9 cellular contexts compared by ENCODE assay signal in genomic region chr2:28754321-28754720, GRCh38. TPM values are rescaled to one million over a fixed set of nuclear protein-coding genes. Genes with fewer than 3 reads are reported as not detected.
DNase-seq lines count a peak whose midpoint lies in the region; ATAC-seq and TF ChIP-seq lines count a peak whose summit lies in the region.
"Had no signal": no experiment of that assay in that cellular context is flagged by ENCODE, and none has a peak within 500 bp of the region (broad histone marks: within the 10 kb centered on the region; RNA-seq: fewer than 3 reads in every experiment).

No MANE protein-coding gene starts in this region.

- H2BK12ac ChIP-seq in H9 (ENCODE audit: insufficient read length, low read depth, low read length) (no peak overlapping the region), mesenchymal stem cell (ENCODE audit: low read length in 2 of 2) (no peak overlapping the region)

- H2BK5ac ChIP-seq in H9 (ENCODE audit: insufficient read length, low read length) (no peak overlapping the region), mesenchymal stem cell (ENCODE audit: low read depth, low read length, poor library complexity, severe bottlenecking) (no peak overlapping the region)

- H3K9ac ChIP-seq in H9 (ENCODE audit: extremely low read depth, insufficient read length, low read length): no peak overlapping the region
- peak overlapping the region; percentile 97 for H3K9ac ChIP-seq in mesenchymal stem cell (ENCODE audit: low read length)

- H2AFZ ChIP-seq in H9 (ENCODE audit: low read length) (no peak overlapping the region), mesenchymal stem cell (ENCODE audit: low read depth, low read length) (no peak overlapping the region)

- H2BK20ac ChIP-seq in H9 (ENCODE audit: low read depth, low read length, poor library complexity, severe bottlenecking): no peak overlapping the region

- ATAC-seq in HG03097 (IDR thresholded peaks at IDR 0.05; ENCODE audit: low FRiP score, unreplicated experiment): no peak

- H3K4me1 ChIP-seq in A673 (ENCODE audit: insufficient read depth, low read length, poor library complexity, severe bottlenecking) (peaks cover 32% of the 10 kb centered on the region), H9 (ENCODE audit: insufficient read depth, low read length) (no peaks in the 10 kb centered on the region; the same call in 1 of the 2 replicates), adrenal gland (replicated peaks in 1 of 2) (peaks cover 18 to 67% of the 10 kb centered on the region in 2 donors), mesenchymal stem cell (ENCODE audit: control insufficient read depth, insufficient read depth, low read depth, low read length) (peaks cover 8% of the 10 kb centered on the region)

- H3K4me3 ChIP-seq in A673 (ENCODE audit: low read depth, low read length, poor library complexity, severe bottlenecking) (no peak overlapping the region), adrenal gland (peak overlapping the region in 1 of 4 donors; percentile 87), mesenchymal stem cell (ENCODE audit: insufficient read depth in 1 of 2, low read depth in 1 of 2, low read length in 2 of 2) (peak overlapping the region in 1 of 2 experiments; percentile 93)

- no TSS peak for BruUV-seq in A673 (replicated peaks; lab: Mats Ljungman, UMichigan)

- CTCF ChIA-PET in A673 (lab: Charles Lee): interaction anchor here (0.6 to 2.3 kb wide), 2 partner anchors 58 to 160 kb away, joined by 3 to 12 read pairs; no protein-coding TSS in a partner anchor

- peaks cover 3 to 9% (median 5%) of the 10 kb centered on the region in 3 experiments; a peak in 3 of 7 replicates for H3K36me3 Mint-ChIP-seq in H9 (ENCODE audit: insufficient read depth in 1 of 3, low read depth in 3 of 3)

- H2BK15ac ChIP-seq in H9 (ENCODE audit: low read depth, low read length): no peak overlapping the region
- no peak overlapping the region for H2BK15ac ChIP-seq in mesenchymal stem cell (ENCODE audit: low read depth, poor library complexity, severe bottlenecking)

- POLR2A ChIA-PET in A673 (lab: Charles Lee; ENCODE audit: low non-redundant PET): no interaction called here

- H3K9me3 ChIP-seq in A673 (ENCODE audit: low read depth, low read length, poor library complexity, severe bottlenecking) (no peaks in the 10 kb centered on the region), H9 (ENCODE audit: control insufficient read depth, low read depth, low read length) (no peaks in the 10 kb centered on the region), adrenal gland (replicated peaks in 1 of 3) (no peaks in the 10 kb centered on the region), mesenchymal stem cell (ENCODE audit: control insufficient read depth, low read length) (no peaks in the 10 kb centered on the region)

- no peak overlapping the region for H4K5ac ChIP-seq in H9 (ENCODE audit: insufficient read length, low read depth, low read length)

- peaks cover 54% of the 10 kb centered on the region for H3K79me2 ChIP-seq in H9 (ENCODE audit: insufficient read depth, low read length)

- H3K18ac ChIP-seq in H9 (ENCODE audit: insufficient read length, low read depth, low read length) (no peak overlapping the region), mesenchymal stem cell (ENCODE audit: low read depth in 1 of 2, low read length in 2 of 2) (no peak overlapping the region)

- no peaks in the 10 kb centered on the region; the same call in 1 of the 2 replicates for H3K27me3 Mint-ChIP-seq in H9 (ENCODE audit: low read depth)

- peaks cover 6% of the 10 kb centered on the region for H3K23me2 ChIP-seq in H9 (ENCODE audit: insufficient read length, low read depth, low read length, poor library complexity, severe bottlenecking)

- H3K27me3 ChIP-seq in A673 (replicated peaks; ENCODE audit: insufficient read depth, low read depth, low read length, poor library complexity): no peaks in the 10 kb centered on the region
- H3K27me3 ChIP-seq in H9 (ENCODE audit: insufficient read depth, low read length): no peaks in the 10 kb centered on the region
- no peaks in the 10 kb centered on the region for H3K27me3 ChIP-seq in adrenal gland
- no peaks in the 10 kb centered on the region for H3K27me3 ChIP-seq in mesenchymal stem cell (ENCODE audit: control insufficient read depth in 1 of 2, insufficient read depth in 1 of 2, low read length in 2 of 2)

- peaks cover 0 to 3% of the 10 kb centered on the region in 2 experiments; a peak in 1 of 5 replicates for H3K9me3 Mint-ChIP-seq in H9

- DNase-seq in A673 (ENCODE audit: low spot score): peak; percentile 29
- DNase-seq in H9: no peak
- no peak for DNase-seq in adrenal gland
- DNase-seq in mesenchymal stem cell: peak; percentile 50
- no peak for DNase-seq in GF-D8 (lab: John Stamatoyannopoulos, UW)
- no peak for DNase-seq in NCI-H1105 treated with DMSO at 0.1 percent for 48 hours (lab: John Stamatoyannopoulos, UW)
- DNase-seq in stimulated activated CD4-positive, alpha-beta T cell treated with anti-CD3 and anti-CD28 coated beads, Interleukin-4, amount 100 ng/mL, for 1 hour: no peak
- DNase-seq: stimulated activated CD4-positive, alpha-beta T cell treated with anti-CD3 and anti-CD28 coated beads, Interleukin-4, amount 100 ng/mL, for 4 hours had no signal

- H4K8ac ChIP-seq in H9 (replicated peaks; ENCODE audit: insufficient read length, low read depth, low read length) (no peak overlapping the region), mesenchymal stem cell (ENCODE audit: low read length) (no peak overlapping the region)

- H3K79me1 ChIP-seq in H9 (ENCODE audit: insufficient read depth, low read depth, low read length, poor library complexity, severe bottlenecking) (peaks cover 4% of the 10 kb centered on the region), mesenchymal stem cell (replicated peaks; ENCODE audit: low read length, poor library complexity, severe bottlenecking) (no peaks in the 10 kb centered on the region)

- no peak overlapping the region; a peak in 1 of 7 replicates for H3K27ac Mint-ChIP-seq in H9

- no peak overlapping the region for H3K23ac ChIP-seq in H9 (ENCODE audit: insufficient read length, low read depth, low read length)
- no peak overlapping the region for H3K23ac ChIP-seq in mesenchymal stem cell (ENCODE audit: low read length in 2 of 2)

- no peak for TF ChIP-seq POLR2A in adrenal gland (IDR thresholded peaks at IDR 0.05)

- H3K27ac ChIP-seq in A673 (ENCODE audit: low read depth, low read length, poor library complexity, severe bottlenecking): no peak overlapping the region
- H3K27ac ChIP-seq in H9 (ENCODE audit: insufficient read length, low read depth, low read length): no peak overlapping the region
- peak overlapping the region in 3 of 5 donors; percentile 58 to 100 (median 100) for H3K27ac ChIP-seq in adrenal gland
- H3K27ac ChIP-seq in mesenchymal stem cell (ENCODE audit: low read length, poor library complexity, severe bottlenecking): peak overlapping the region; percentile 34

- intact Hi-C loops in A673 (cut with micrococcal nuclease; ENCODE audit: unreplicated experiment) (loop anchor here (2.0 to 5.0 kb wide), 2 partner anchors 160 to 187 kb away; no protein-coding TSS in a partner anchor), adrenal gland (cut with DNase I) (loop anchor here in 1 of 2 donors (5.0 kb wide), 1 partner anchor 157 kb away; no protein-coding TSS in a partner anchor)

- H2BK120ac ChIP-seq in H9 (ENCODE audit: low read depth, low read length, poor library complexity, severe bottlenecking) (no peak overlapping the region), mesenchymal stem cell (ENCODE audit: low read depth, low read length) (no peak overlapping the region)

- H3K4me2 ChIP-seq in H9 (ENCODE audit: insufficient read depth, insufficient read length, low read length): no peak overlapping the region
- H3K4me2 ChIP-seq in mesenchymal stem cell (ENCODE audit: low read length, poor library complexity, severe bottlenecking): peak overlapping the region; percentile 17

- H3K4ac ChIP-seq in H9 (ENCODE audit: low read depth, low read length): no peak overlapping the region
- H3K4ac ChIP-seq in mesenchymal stem cell (ENCODE audit: low read depth in 1 of 2, low read length in 2 of 2): no peak overlapping the region

- H2AK5ac ChIP-seq in H9 (ENCODE audit: insufficient read length, low read length): no peak overlapping the region
- H2AK5ac ChIP-seq in mesenchymal stem cell (ENCODE audit: low read length, severe bottlenecking): no peak overlapping the region

- no peaks in the 10 kb centered on the region for H4K20me1 ChIP-seq in H9 (ENCODE audit: control insufficient read depth, insufficient read depth, insufficient read length)

- TF ChIP-seq CTCF in A673 (conservative IDR thresholded peaks at IDR 0.05; ENCODE audit: low read depth, low read length) (no peak), H9 (conservative IDR thresholded peaks at IDR 0.05) (no peak), adrenal gland (IDR thresholded peaks at IDR 0.05) (no peak)

- H3K36me3 ChIP-seq in A673 (ENCODE audit: insufficient read depth, low read length, poor library complexity, severe bottlenecking) (no peaks in the 10 kb centered on the region), adrenal gland (replicated peaks in 1 of 2) (no peaks in the 10 kb centered on the region), mesenchymal stem cell (ENCODE audit: control insufficient read depth in 1 of 2, insufficient read depth in 2 of 2, low read depth in 1 of 2, low read length in 2 of 2) (peaks cover 0 to 8% of the 10 kb centered on the region in 2 experiments)

- H3K14ac ChIP-seq in H9 (ENCODE audit: insufficient read depth, low read length) (no peak overlapping the region), mesenchymal stem cell (ENCODE audit: low read length in 2 of 2) (no peak overlapping the region)

- WGBS in H9 (ENCODE audit: extremely low coverage, insufficient read length, low lambda C conversion rate): no CpG with 5 or more reads among the region's 4 CpGs
- 18 to 27% (median 22%) methylated on average over 4 of the region's 4 CpGs for WGBS in adrenal gland, 4 donors
- WGBS in mesenchymal stem cell: 7% methylated on average over 3 of the region's 4 CpGs

- peak overlapping the region; percentile 34 to 54; a peak in 3 of 5 replicates for H3K4me3 Mint-ChIP-seq in H9

- no peak overlapping the region for H3T11ph ChIP-seq in H9 (ENCODE audit: low read length)

- H4K91ac ChIP-seq in H9 (ENCODE audit: insufficient read length, low read depth, low read length): no peak overlapping the region
- H4K91ac ChIP-seq in mesenchymal stem cell (ENCODE audit: low read length): no peak overlapping the region

- no peak overlapping the region for H3K56ac ChIP-seq in H9 (ENCODE audit: insufficient read length, low read depth, low read length)

- peaks cover 39% of the 10 kb centered on the region in 2 experiments for H3K4me1 Mint-ChIP-seq in H9

RNA-seq across cellular contexts. Expression of gene PPP1CB, which starts 2.7 kb away (rescaled TPM):
- total RNA-seq in A673 (2021): 167 and 181 TPM in 2 replicates
- 183 and 184 TPM in 2 replicates for total RNA-seq in H9 (2021)
- total RNA-seq in adrenal gland: 100 to 1,000 TPM in 7 of 8 donors, 10 to 100 TPM in 1; 89.4 to 272 (median 225) TPM
- 100 to 1,000 TPM in 1 of 3 donors, 10 to 100 TPM in 2; 46.7 to 174 (median 56.1) TPM for polyA plus RNA-seq in adrenal gland
- polyA plus RNA-seq in mesenchymal stem cell (2013, experiment 1 of 2): 80.9 TPM
- polyA plus RNA-seq in mesenchymal stem cell (2013, experiment 2 of 2): 88.4 TPM

RNA-seq across cellular contexts. Expression of gene SPDYA, which starts 56.3 kb away (rescaled TPM):
- total RNA-seq in A673 (2021) (1.0 and 1.2 TPM in 2 replicates), H9 (2021) (0.52 and 1.1 TPM in 2 replicates), adrenal gland (under 1 TPM in 6 of 8 donors, not detected in 2; 0.26 to 0.76 (median 0.30) TPM)
- 1 to 10 TPM in 1 of 3 donors, under 1 TPM in 2; 0.13 to 1.9 (median 0.24) TPM for polyA plus RNA-seq in adrenal gland
- polyA plus RNA-seq in mesenchymal stem cell (2013, experiment 1 of 2): 0.07 TPM
- 0.04 TPM for polyA plus RNA-seq in mesenchymal stem cell (2013, experiment 2 of 2)

Comparison
In these comparisons a context has a peak if more than half of its experiments do, and no peak if none do; other contexts are left out.
1. DNase-seq: peak in A673 (single experiment) and mesenchymal stem cell (single experiment); none in H9 (single experiment), adrenal gland (0 of 7), GF-D8 (single experiment), NCI-H1105 treated with DMSO at 0.1 percent for 48 hours (single experiment) and stimulated activated CD4-positive, alpha-beta T cell treated with anti-CD3 and anti-CD28 coated beads, Interleukin-4, amount 100 ng/mL, for 1 hour (single experiment).
2. H3K27ac ChIP-seq: peak in adrenal gland (3 of 5) and mesenchymal stem cell (single experiment); none in A673 (single experiment) and H9 (single experiment).